In the genomic region with DNA sequence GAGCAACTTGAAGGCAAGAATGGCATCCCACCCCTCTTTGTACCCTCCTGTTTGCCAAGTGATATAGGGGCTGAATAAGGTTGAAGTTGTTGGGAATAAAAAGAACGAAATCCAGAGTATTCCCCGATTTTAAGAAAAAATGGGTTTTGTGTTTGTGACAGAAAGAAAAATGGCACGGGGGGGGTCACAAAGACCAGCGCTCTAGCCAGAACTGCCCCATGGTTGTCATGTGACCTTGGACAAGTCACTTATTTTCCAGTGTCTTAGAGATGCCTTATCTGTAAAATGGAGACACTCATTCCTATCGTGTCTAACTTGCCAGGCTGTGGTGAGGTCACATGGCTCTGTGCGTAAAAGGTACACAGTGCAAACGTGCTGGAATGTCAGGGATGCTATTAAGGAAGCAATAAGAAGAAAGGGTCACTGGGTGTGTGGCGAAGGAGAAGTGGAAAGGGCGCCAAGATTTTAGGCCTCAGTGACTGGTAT, we compare ENCODE assay signal across 6 cellular contexts. TPM values are rescaled to one million over a fixed set of nuclear protein-coding genes. Genes with fewer than 3 reads are reported as not detected.
DNase-seq lines count a peak whose midpoint lies in the region; TF ChIP-seq lines count a peak whose summit lies in the region.

No MANE protein-coding gene starts in this region.

- peaks cover 14% of the 10 kb centered on the region for H3K4me1 ChIP-seq in NT2/D1 (ENCODE audit: insufficient read depth, insufficient read length)
- peaks cover 53% of the 10 kb centered on the region for H3K4me1 ChIP-seq in suprapubic skin

- TF ChIP-seq CTCF in fibroblast of villous mesenchyme (IDR thresholded peaks at IDR 0.05; ENCODE audit: insufficient read depth, low read depth, low read length) (no peak), suprapubic skin (IDR thresholded peaks at IDR 0.05) (no peak)

- in situ Hi-C loops in KBM-7 (cut with MboI; ENCODE audit: low pct_unique_long_range_greater_than_20kb, low sequenced_read_pairs) = no loop called here

- no peaks in the 10 kb centered on the region for H3K27me3 ChIP-seq in NT2/D1 (ENCODE audit: insufficient read depth, insufficient read length)
- H3K27me3 ChIP-seq in suprapubic skin = no peaks in the 10 kb centered on the region

- H3K9me3 ChIP-seq in NT2/D1 (ENCODE audit: insufficient read depth, low read length) (no peaks in the 10 kb centered on the region), suprapubic skin (no peaks in the 10 kb centered on the region)

- TF ChIP-seq POLR2A in suprapubic skin (IDR thresholded peaks at IDR 0.05) = no peak

- H3K36me3 ChIP-seq in NT2/D1 (ENCODE audit: insufficient read depth, insufficient read length, low read length) (peaks cover 11% of the 10 kb centered on the region), suprapubic skin (no peaks in the 10 kb centered on the region)

- 41% methylated on average over 9 of the region's 9 CpGs for WGBS in suprapubic skin

- DNase-seq in A172 (ENCODE audit: low spot score) (peak; percentile 65), NT2/D1 (ENCODE audit: low read depth, low spot score) (no peak), fibroblast of villous mesenchyme (ENCODE audit: low read depth) (peak; percentile 87), suprapubic skin (ENCODE audit: low spot score in 2 of 2) (peak in 1 of 2 donors; percentile 77), COLO668 (lab: John Stamatoyannopoulos, UW; ENCODE audit: unreplicated experiment) (no peak), KBM-7 (no peak)

- TF ChIP-seq EP300 in suprapubic skin (IDR thresholded peaks at IDR 0.05) = no peak

- peak overlapping the region; percentile 95 for H3K9ac ChIP-seq in NT2/D1 (ENCODE audit: insufficient read length, low read depth)

- peak overlapping the region; percentile 100 for H3K27ac ChIP-seq in suprapubic skin

- H3K4me3 ChIP-seq in NT2/D1 (ENCODE audit: insufficient read length, low read depth) = peak overlapping the region; percentile 79
- peak overlapping the region; percentile 79 for H3K4me3 ChIP-seq in fibroblast of villous mesenchyme (ENCODE audit: low read depth, low read length)
- peak overlapping the region; percentile 76 for H3K4me3 ChIP-seq in suprapubic skin

RNA-seq across cellular contexts. Expression of a gene that starts 1.6 kb away (rescaled TPM):
- total RNA-seq in A172 (2014; rRNA removed; shearing (Covaris generic)) = 8.4 and 8.6 TPM in 2 replicates
- total RNA-seq in fibroblast of villous mesenchyme (8.4 and 11.7 TPM in 2 replicates), suprapubic skin (10 to 100 TPM; 23.1 to 35.6 (median 27.8) TPM)

RNA-seq across cellular contexts. Expression of a gene that starts 11.2 kb away (rescaled TPM):
- total RNA-seq in A172 (2014; rRNA removed; shearing (Covaris generic)) = 4.7 and 10.3 TPM in 2 replicates
- total RNA-seq in fibroblast of villous mesenchyme (6.1 and 6.9 TPM in 2 replicates), suprapubic skin (10 to 100 TPM in 2 of 4 donors, 1 to 10 TPM in 2; 6.2 to 37.7 (median 10.9) TPM)

RNA-seq across cellular contexts. Expression of a gene that starts 14.3 kb away (rescaled TPM):
- 168 and 189 TPM in 2 replicates for total RNA-seq in A172 (2014; rRNA removed; shearing (Covaris generic))
- total RNA-seq in fibroblast of villous mesenchyme (41.9 and 62.6 TPM in 2 replicates), suprapubic skin (10 to 100 TPM; 44.7 to 87.1 (median 58.3) TPM)

RNA-seq across cellular contexts. Expression of a gene that starts 15.0 kb away (rescaled TPM):
- 10.1 and 19.9 TPM in 2 replicates for total RNA-seq in A172 (2014; rRNA removed; shearing (Covaris generic))
- total RNA-seq in fibroblast of villous mesenchyme (6.1 and 6.9 TPM in 2 replicates), suprapubic skin (10 to 100 TPM in 1 of 4 donors, 1 to 10 TPM in 3; 2.2 to 10.4 (median 4.4) TPM)

Comparison
In these comparisons a context has a peak if more than half of its experiments do, and no peak if none do; other contexts are left out.
1. DNase-seq: peak in A172 (single experiment) and fibroblast of villous mesenchyme (single experiment); none in NT2/D1 (single experiment), COLO668 (single experiment) and KBM-7 (single experiment).
2. Peak in every context shown above with its lines, with median percentiles within 50 percentile points of each other: H3K4me3 ChIP-seq.